Comparison of ENCODE assay signal across 9 cellular contexts in the genomic region with DNA sequence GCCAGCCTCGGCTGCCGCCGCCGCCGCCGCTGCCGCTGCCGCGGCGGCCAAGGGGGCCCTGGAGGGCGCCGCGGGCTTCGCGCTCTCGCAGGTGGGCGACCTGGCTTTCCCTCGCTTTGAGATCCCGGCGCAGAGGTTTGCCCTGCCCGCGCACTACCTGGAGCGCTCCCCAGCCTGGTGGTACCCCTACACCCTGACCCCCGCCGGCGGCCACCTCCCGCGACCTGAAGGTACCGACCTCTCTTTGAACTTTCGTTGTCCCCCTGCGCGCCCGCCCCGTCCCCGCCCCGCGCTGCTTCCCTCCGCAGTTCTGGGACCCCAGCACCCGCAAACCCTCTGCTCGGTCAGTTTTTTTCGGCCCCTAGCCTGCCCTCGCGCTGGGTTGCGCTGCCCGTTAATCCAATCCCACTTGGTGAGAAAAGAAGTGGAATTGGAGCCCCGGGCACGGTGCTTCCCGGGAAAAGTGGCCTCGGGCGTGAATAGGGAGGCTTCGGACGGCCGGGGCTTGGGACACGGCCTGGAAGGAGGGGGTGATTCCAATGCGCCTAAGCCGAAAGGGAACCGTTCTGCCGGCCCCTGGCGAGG. TPM values are rescaled to one million over a fixed set of nuclear protein-coding genes. Genes with fewer than 3 reads are reported as not detected.
A peak's percentile ranks its signal among the peaks of the same experiment; 100 is the strongest.
DNase-seq lines count a peak whose midpoint lies in the region; ATAC-seq and TF ChIP-seq lines count a peak whose summit lies in the region.
"Had no signal": no experiment of that assay in that cellular context is flagged by ENCODE, and none has a peak within 500 bp of the region (broad histone marks: within the 10 kb centered on the region; RNA-seq: fewer than 3 reads in every experiment).

No MANE protein-coding gene starts in this region.

- WGBS in ectodermal cell, 2 experiments = 1% methylated on average over 59 of the region's 59 CpGs

- CTCF ChIA-PET in GM10248 (lab: Yijun Ruan, JAX) = no interaction called here

- H3K9ac ChIP-seq in HUES6 (ENCODE audit: low read length) = no peak overlapping the region

- H3K4me1 ChIP-seq in HUES6 (ENCODE audit: control insufficient read depth, insufficient read depth, low read length) = peaks cover 32% of the 10 kb centered on the region
- peaks cover 34% of the 10 kb centered on the region for H3K4me1 ChIP-seq in ectodermal cell (ENCODE audit: control insufficient read depth, insufficient read depth, low read length)

- H3K36me3 ChIP-seq in HUES6 (ENCODE audit: control insufficient read depth, insufficient read depth, low read length) (no peaks in the 10 kb centered on the region), ectodermal cell (ENCODE audit: control insufficient read depth, insufficient read depth, low read length) (no peaks in the 10 kb centered on the region)

- POLR2A ChIA-PET in GM10248 (lab: Yijun Ruan, JAX) = no interaction called here

- DNase-seq in GM10248 (ENCODE audit: extremely low spot score) (peak; percentile 30), retina (peak; percentile 81), NCI-H2081 treated with DMSO at 0.1 percent for 48 hours (lab: John Stamatoyannopoulos, UW) (no peak), kidney tubule cell (ENCODE audit: low spot score) (no peak)
- DNase-seq: dorsolateral prefrontal cortex, kidney glomerular epithelial cell had no signal

- no peak for TF ChIP-seq CTCF in GM10248 (IDR thresholded peaks at IDR 0.05; ENCODE audit: control extremely low read depth, extremely low read depth, low read depth, missing control alignments)

- ATAC-seq in HG03097 (IDR thresholded peaks at IDR 0.05; ENCODE audit: low FRiP score, unreplicated experiment) = no peak

- H3K27ac ChIP-seq in HUES6 (ENCODE audit: low read depth, low read length) (no peak overlapping the region), ectodermal cell (ENCODE audit: insufficient read depth, low read depth, low read length, poor library complexity, severe bottlenecking) (no peak overlapping the region)
- H3K27ac ChIP-seq: dorsolateral prefrontal cortex had no signal

- H3K4me3 ChIP-seq in HUES6 (ENCODE audit: low read depth, low read length) (peak overlapping the region; percentile 59), ectodermal cell (ENCODE audit: insufficient read depth, low read depth, low read length) (peak overlapping the region; percentile 29)

- H3K27me3 ChIP-seq in HUES6 (ENCODE audit: control insufficient read depth, insufficient read depth, low read length) (peaks cover 100% of the 10 kb centered on the region), ectodermal cell (ENCODE audit: control insufficient read depth, insufficient read depth, low read length, poor library complexity, severe bottlenecking) (peaks cover 100% of the 10 kb centered on the region)

- no peaks in the 10 kb centered on the region for H3K9me3 ChIP-seq in HUES6 (ENCODE audit: control insufficient read depth, insufficient read depth, low read depth, low read length)
- H3K9me3 ChIP-seq in ectodermal cell (ENCODE audit: control insufficient read depth, low read length) = no peaks in the 10 kb centered on the region

RNA-seq across cellular contexts. Expression of a gene that starts 0.5 kb away (rescaled TPM):
- not detected for polyA plus RNA-seq in ectodermal cell (2013, experiment 1 of 4)
- polyA plus RNA-seq in ectodermal cell (2013, experiment 2 of 4) = 0.21 TPM
- not detected for polyA plus RNA-seq in ectodermal cell (2013, experiment 3 of 4)
- polyA plus RNA-seq in ectodermal cell (2013, experiment 4 of 4) = 0.32 TPM

RNA-seq across cellular contexts. Expression of a gene that starts 11.6 kb away (rescaled TPM):
- polyA plus RNA-seq in ectodermal cell (2013, experiment 1 of 4) = not detected
- 0.57 TPM for polyA plus RNA-seq in ectodermal cell (2013, experiment 2 of 4)
- 0.43 TPM for polyA plus RNA-seq in ectodermal cell (2013, experiment 3 of 4)
- polyA plus RNA-seq in ectodermal cell (2013, experiment 4 of 4) = 0.36 TPM

RNA-seq across cellular contexts. Expression of a gene that starts 17.9 kb away (rescaled TPM):
- polyA plus RNA-seq in ectodermal cell (2013, experiment 1 of 4) = 154 TPM
- polyA plus RNA-seq in ectodermal cell (2013, experiment 2 of 4) = 147 TPM
- 136 TPM for polyA plus RNA-seq in ectodermal cell (2013, experiment 3 of 4)
- polyA plus RNA-seq in ectodermal cell (2013, experiment 4 of 4) = 160 TPM

Comparison
In these comparisons a context has a peak if more than half of its experiments do, and no peak if none do; other contexts are left out.
1. DNase-seq: peak in GM10248 (single experiment) and retina (single experiment); none in NCI-H2081 treated with DMSO at 0.1 percent for 48 hours (single experiment) and kidney tubule cell (single experiment).